In genomic region chr20:44966030-44966961, GRCh38 we compare ENCODE assay signal across 8 cellular contexts. TPM values are rescaled to one million over a fixed set of nuclear protein-coding genes. Genes with fewer than 3 reads are reported as not detected.
DNase-seq lines count a peak whose midpoint lies in the region; ATAC-seq and TF ChIP-seq lines count a peak whose summit lies in the region.

Gene STK4, plus strand, starts transcription at chr20:44966512. Its CDS starts 57 bp downstream, at chr20:44966569.

- peak within 1 kb of the TSS; percentile 99 for H3K4me3 Mint-ChIP-seq in activated B cell treated with CpG ODN at 0.5 μM for 24 hours

- H3K4me1 Mint-ChIP-seq in activated B cell treated with CpG ODN at 0.5 μM for 24 hours: peaks cover 67% of the 10 kb centered on the region

- peak within 1 kb of the TSS; percentile 96 for H3K27ac ChIP-seq in caudate nucleus (ENCODE audit: low read depth, low read length)

- ATAC-seq in GM18909 (IDR thresholded peaks at IDR 0.05; ENCODE audit: poor library complexity, unreplicated experiment): peak; percentile 73
- peak; percentile 69 for ATAC-seq in HG03175 (IDR thresholded peaks at IDR 0.05; ENCODE audit: unreplicated experiment)
- ATAC-seq in activated B cell treated with CpG ODN at 0.5 μM for 24 hours (ENCODE audit: low read depth): peak; percentile 78

- CTCF ChIA-PET in activated B cell treated with CpG ODN at 0.5 μM for 24 hours (lab: Charles Lee): interaction anchor here (3.5 kb wide), 1 partner anchor 12 kb away, joined by 20 read pairs; no protein-coding TSS in a partner anchor

- no peak for TF ChIP-seq CTCF in activated B cell treated with CpG ODN at 0.5 μM for 24 hours (IDR thresholded peaks at IDR 0.05)

- H3K27ac Mint-ChIP-seq in activated B cell treated with CpG ODN at 0.5 μM for 24 hours: peak within 1 kb of the TSS; percentile 97

- DNase-seq in AG08396 (ENCODE audit: low spot score) (peak; percentile 92), NCI-H226 (peak; percentile 89), activated B cell treated with CpG ODN at 0.5 μM for 24 hours (peak; percentile 98), caudate nucleus (lab: John Stamatoyannopoulos, UW) (peak in 60 of 61 donors; percentile 33 to 95 (median 89)), inferior parietal cortex (ENCODE audit: extremely low spot score) (peak; percentile 97)
- DNase-seq in stimulated activated CD4-positive, alpha-beta T cell treated with anti-CD3 and anti-CD28 coated beads, Interleukin-12 subunit alpha, Interleukin-12 subunit beta, amount 100 ng/mL, for 4 hours: peak; percentile 93

- H3K27me3 Mint-ChIP-seq in activated B cell treated with CpG ODN at 0.5 μM for 24 hours: no peaks in the 10 kb centered on the region

- POLR2A ChIA-PET in activated B cell treated with CpG ODN at 0.5 μM for 24 hours (lab: Charles Lee): interaction anchor here (0.6 to 10.3 kb wide), 9 partner anchors 12 to 929 kb away, joined by 3 to 153 read pairs (median 6); partner anchors contain the start of gene YWHAB

- H3K9me3 Mint-ChIP-seq in activated B cell treated with CpG ODN at 0.5 μM for 24 hours: no peaks in the 10 kb centered on the region

- H3K36me3 Mint-ChIP-seq in activated B cell treated with CpG ODN at 0.5 μM for 24 hours (ENCODE audit: low read depth): peaks cover 38% of the 10 kb centered on the region

- intact Hi-C loops in activated B cell treated with CpG ODN at 0.5 μM for 24 hours (cut with micrococcal nuclease): loop anchor here (1.0 to 5.0 kb wide), 9 partner anchors 13 to 755 kb away; partner anchors contain the start of genes OSER1, PABPC1L and PIGT

RNA-seq across cellular contexts. Expression of gene STK4, which starts in this region (rescaled TPM):
- 219 and 245 TPM in 2 replicates for total RNA-seq in activated B cell treated with CpG ODN at 0.5 μM for 24 hours

Comparison
In these comparisons a context has a peak if more than half of its experiments do, and no peak if none do; other contexts are left out.
1. Peak in every context shown above with its lines: DNase-seq, ATAC-seq and H3K27ac ChIP-seq.